ENCODE assay signal across 1 cellular context in the genomic region with DNA sequence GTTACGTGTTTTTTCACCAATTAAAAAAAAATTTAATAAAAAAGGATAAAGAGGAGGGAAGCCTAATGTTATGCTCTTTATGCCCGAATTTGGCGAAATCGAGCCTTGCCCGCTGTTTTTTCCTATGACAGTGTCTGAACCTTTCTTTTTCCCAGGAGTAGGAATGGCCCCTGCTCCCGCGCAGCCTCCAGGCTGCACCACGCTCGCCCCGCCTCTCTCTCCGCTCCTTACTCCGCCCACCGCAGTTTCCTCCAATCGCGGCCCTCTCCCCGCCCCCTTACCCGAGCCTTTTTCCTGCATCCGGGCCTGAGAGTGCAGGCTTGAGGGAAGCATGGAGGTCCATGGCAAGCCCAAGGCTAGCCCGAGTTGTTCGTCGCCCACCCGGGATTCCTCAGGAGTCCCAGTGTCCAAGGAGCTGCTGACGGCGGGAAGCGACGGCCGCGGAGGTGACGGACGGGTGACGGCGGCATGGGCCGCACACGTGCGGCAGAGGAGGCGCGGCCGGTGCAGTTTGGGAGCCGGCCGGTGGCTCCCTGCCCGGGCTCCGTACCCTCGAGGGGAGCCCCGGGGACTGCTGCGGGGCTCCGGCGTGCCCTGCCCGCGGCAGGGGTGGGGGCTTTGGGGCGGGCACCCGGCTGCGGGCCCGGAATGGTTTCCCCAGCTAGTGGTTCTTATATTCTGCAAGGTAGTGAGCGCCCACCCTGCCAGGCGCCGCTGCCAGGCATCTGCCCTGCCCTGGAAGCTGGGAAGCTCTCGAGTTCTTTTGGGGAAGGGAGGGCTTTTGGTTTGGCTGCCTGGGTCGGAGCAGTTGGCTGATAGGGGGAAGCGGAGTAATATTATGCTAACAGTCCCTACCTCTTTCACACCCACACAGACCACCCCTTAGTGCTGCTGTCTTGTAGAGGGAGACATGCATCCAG.
TF ChIP-seq lines count a peak whose summit lies in the region.

A gene with protein sequence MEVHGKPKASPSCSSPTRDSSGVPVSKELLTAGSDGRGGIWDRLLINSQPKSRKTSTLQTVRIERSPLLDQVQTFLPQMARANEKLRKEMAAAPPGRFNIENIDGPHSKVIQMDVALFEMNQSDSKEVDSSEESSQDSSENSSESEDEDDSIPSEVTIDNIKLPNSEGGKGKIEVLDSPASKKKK (plus strand): TSS at position 295 of the 920 bp plus-strand sequence. CDS start 37 bp downstream, at position 332.

TF ChIP-seq in K562, 482 proteins besides CTCF, POLR2A, EP300 and RAD21 (continued from another document and continues in another):
- TF ChIP-seq, protein P1, sequence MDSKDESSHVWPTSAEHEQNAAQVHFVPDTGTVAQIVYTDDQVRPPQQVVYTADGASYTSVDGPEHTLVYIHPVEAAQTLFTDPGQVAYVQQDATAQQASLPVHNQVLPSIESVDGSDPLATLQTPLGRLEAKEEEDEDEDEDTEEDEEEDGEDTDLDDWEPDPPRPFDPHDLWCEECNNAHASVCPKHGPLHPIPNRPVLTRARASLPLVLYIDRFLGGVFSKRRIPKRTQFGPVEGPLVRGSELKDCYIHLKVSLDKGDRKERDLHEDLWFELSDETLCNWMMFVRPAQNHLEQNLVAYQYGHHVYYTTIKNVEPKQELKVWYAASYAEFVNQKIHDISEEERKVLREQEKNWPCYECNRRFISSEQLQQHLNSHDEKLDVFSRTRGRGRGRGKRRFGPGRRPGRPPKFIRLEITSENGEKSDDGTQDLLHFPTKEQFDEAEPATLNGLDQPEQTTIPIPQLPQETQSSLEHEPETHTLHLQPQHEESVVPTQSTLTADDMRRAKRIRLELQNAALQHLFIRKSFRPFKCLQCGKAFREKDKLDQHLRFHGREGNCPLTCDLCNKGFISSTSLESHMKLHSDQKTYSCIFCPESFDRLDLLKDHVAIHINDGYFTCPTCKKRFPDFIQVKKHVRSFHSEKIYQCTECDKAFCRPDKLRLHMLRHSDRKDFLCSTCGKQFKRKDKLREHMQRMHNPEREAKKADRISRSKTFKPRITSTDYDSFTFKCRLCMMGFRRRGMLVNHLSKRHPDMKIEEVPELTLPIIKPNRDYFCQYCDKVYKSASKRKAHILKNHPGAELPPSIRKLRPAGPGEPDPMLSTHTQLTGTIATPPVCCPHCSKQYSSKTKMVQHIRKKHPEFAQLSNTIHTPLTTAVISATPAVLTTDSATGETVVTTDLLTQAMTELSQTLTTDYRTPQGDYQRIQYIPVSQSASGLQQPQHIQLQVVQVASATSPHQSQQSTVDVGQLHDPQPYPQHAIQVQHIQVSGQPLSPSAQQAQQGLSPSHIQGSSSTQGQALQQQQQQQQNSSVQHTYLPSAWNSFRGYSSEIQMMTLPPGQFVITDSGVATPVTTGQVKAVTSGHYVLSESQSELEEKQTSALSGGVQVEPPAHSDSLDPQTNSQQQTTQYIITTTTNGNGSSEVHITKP (IDR thresholded peaks at IDR 0.05; ENCODE audit: partially characterized antibody) = no peak
- TF ChIP-seq CHD1 (IDR thresholded peaks at IDR 0.05; ENCODE audit: low read length) (no peak), TAF1 (IDR thresholded peaks at IDR 0.05; ENCODE audit: control insufficient read depth, extremely low read depth, insufficient read depth, low read length, severe bottlenecking) (peak; percentile 68), PHF8 (IDR thresholded peaks at IDR 0.05; ENCODE audit: borderline replicate concordance, low read length) (peak; percentile 90), ZNF174 (CRISPR knock-in tag; IDR thresholded peaks at IDR 0.05) (no peak), FUS (optimal IDR thresholded peaks at IDR 0.05; ENCODE audit: low read depth, low read length) (no peak), ZNF311 (CRISPR knock-in tag; IDR thresholded peaks at IDR 0.05) (no peak), KDM1A (IDR thresholded peaks at IDR 0.05) (no peak), SAP30 (IDR thresholded peaks at IDR 0.05; ENCODE audit: borderline replicate concordance, insufficient read depth, low read depth, low read length, poor library complexity, severe bottlenecking) (peak; percentile 88), ZNF408 (CRISPR knock-in tag; IDR thresholded peaks at IDR 0.05; ENCODE audit: low read depth) (no peak), IFI16 (CRISPR knock-in tag; IDR thresholded peaks at IDR 0.05) (no peak), ZNF324 (CRISPR knock-in tag; IDR thresholded peaks at IDR 0.05) (no peak), NBN (IDR thresholded peaks at IDR 0.05; ENCODE audit: low read depth) (no peak), CREB1 (IDR thresholded peaks at IDR 0.05) (peak; percentile 27; the same call in 1 of the 2 replicates), CREB1 (CRISPR knock-in tag; IDR thresholded peaks at IDR 0.05) (no peak), RBM39 (optimal IDR thresholded peaks at IDR 0.05; ENCODE audit: low read depth, low read length) (no peak), HDAC3 (IDR thresholded peaks at IDR 0.05; ENCODE audit: borderline replicate concordance, partially characterized antibody) (no peak), ZNF561 (CRISPR knock-in tag; conservative IDR thresholded peaks at IDR 0.05) (no peak), HDAC6 (IDR thresholded peaks at IDR 0.05; ENCODE audit: low read depth, low read length) (no peak), L3MBTL2 (IDR thresholded peaks at IDR 0.05) (peak; percentile 77), CBFA2T3 (IDR thresholded peaks at IDR 0.05) (no peak), ZNF830 (CRISPR knock-in tag; IDR thresholded peaks at IDR 0.05) (no peak), SMC3 (conservative IDR thresholded peaks at IDR 0.05; ENCODE audit: insufficient read depth, low read depth, low read length) (no peak), BHLHE40 (IDR thresholded peaks at IDR 0.05; ENCODE audit: low read length) (peak; percentile 82), RBM14 (IDR thresholded peaks at IDR 0.05; ENCODE audit: borderline replicate concordance, insufficient read depth, low read depth, low read length) (no peak), ZNF239 (CRISPR knock-in tag; IDR thresholded peaks at IDR 0.05) (no peak), ZNF695 (CRISPR knock-in tag; IDR thresholded peaks at IDR 0.05) (no peak), MYBL2 (IDR thresholded peaks at IDR 0.05; ENCODE audit: low read depth) (no peak), MYBL2 (CRISPR knock-in tag; IDR thresholded peaks at IDR 0.05; ENCODE audit: borderline replicate concordance) (no peak), RFX1 (IDR thresholded peaks at IDR 0.05) (no peak), NCOA6 (IDR thresholded peaks at IDR 0.05) (no peak), PCBP1 (IDR thresholded peaks at IDR 0.05; ENCODE audit: low read depth, low read length, poor library complexity, severe bottlenecking) (no peak), KLF13 (tag; IDR thresholded peaks at IDR 0.05; ENCODE audit: borderline replicate concordance, low read depth) (no peak), RUNX1 (IDR thresholded peaks at IDR 0.05; ENCODE audit: low read depth) (no peak), ZNF12 (CRISPR knock-in tag; IDR thresholded peaks at IDR 0.05) (no peak), CCNT2 (IDR thresholded peaks at IDR 0.05; ENCODE audit: borderline replicate concordance, extremely low read depth, insufficient read length, low read depth, low read length) (peak; percentile 25), POLR2AphosphoS5 (IDR thresholded peaks at IDR 0.05; ENCODE audit: control insufficient read depth, insufficient read depth, low read depth, low read length) (peak; percentile 68), TARDBP (IDR thresholded peaks at IDR 0.05) (no peak)
- TF ChIP-seq, protein P2, sequence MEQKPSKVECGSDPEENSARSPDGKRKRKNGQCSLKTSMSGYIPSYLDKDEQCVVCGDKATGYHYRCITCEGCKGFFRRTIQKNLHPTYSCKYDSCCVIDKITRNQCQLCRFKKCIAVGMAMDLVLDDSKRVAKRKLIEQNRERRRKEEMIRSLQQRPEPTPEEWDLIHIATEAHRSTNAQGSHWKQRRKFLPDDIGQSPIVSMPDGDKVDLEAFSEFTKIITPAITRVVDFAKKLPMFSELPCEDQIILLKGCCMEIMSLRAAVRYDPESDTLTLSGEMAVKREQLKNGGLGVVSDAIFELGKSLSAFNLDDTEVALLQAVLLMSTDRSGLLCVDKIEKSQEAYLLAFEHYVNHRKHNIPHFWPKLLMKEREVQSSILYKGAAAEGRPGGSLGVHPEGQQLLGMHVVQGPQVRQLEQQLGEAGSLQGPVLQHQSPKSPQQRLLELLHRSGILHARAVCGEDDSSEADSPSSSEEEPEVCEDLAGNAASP (IDR thresholded peaks at IDR 0.05) = no peak
- TF ChIP-seq, protein P3, sequence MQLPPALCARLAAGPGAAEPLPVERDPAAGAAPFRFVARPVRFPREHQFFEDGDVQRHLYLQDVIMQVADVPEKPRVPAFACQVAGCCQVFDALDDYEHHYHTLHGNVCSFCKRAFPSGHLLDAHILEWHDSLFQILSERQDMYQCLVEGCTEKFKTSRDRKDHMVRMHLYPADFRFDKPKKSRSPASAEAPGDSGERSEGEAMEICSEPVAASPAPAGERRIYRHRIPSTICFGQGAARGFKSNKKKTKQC (CRISPR knock-in tag; IDR thresholded peaks at IDR 0.05) = peak; percentile 74; the same call in 1 of the 2 replicates
- TF ChIP-seq, protein P4, sequence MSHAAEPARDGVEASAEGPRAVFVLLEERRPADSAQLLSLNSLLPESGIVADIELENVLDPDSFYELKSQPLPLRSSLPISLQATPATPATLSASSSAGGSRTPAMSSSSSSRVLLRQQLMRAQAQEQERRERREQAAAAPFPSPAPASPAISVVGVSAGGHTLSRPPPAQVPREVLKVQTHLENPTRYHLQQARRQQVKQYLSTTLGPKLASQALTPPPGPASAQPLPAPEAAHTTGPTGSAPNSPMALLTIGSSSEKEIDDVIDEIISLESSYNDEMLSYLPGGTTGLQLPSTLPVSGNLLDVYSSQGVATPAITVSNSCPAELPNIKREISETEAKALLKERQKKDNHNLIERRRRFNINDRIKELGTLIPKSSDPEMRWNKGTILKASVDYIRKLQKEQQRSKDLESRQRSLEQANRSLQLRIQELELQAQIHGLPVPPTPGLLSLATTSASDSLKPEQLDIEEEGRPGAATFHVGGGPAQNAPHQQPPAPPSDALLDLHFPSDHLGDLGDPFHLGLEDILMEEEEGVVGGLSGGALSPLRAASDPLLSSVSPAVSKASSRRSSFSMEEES (CRISPR knock-in tag; IDR thresholded peaks at IDR 0.05) = no peak
- TF ChIP-seq, protein P5, sequence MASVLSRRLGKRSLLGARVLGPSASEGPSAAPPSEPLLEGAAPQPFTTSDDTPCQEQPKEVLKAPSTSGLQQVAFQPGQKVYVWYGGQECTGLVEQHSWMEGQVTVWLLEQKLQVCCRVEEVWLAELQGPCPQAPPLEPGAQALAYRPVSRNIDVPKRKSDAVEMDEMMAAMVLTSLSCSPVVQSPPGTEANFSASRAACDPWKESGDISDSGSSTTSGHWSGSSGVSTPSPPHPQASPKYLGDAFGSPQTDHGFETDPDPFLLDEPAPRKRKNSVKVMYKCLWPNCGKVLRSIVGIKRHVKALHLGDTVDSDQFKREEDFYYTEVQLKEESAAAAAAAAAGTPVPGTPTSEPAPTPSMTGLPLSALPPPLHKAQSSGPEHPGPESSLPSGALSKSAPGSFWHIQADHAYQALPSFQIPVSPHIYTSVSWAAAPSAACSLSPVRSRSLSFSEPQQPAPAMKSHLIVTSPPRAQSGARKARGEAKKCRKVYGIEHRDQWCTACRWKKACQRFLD (CRISPR knock-in tag; IDR thresholded peaks at IDR 0.05) = peak; percentile 54; the same call in 1 of the 2 replicates
- TF ChIP-seq, protein P6, sequence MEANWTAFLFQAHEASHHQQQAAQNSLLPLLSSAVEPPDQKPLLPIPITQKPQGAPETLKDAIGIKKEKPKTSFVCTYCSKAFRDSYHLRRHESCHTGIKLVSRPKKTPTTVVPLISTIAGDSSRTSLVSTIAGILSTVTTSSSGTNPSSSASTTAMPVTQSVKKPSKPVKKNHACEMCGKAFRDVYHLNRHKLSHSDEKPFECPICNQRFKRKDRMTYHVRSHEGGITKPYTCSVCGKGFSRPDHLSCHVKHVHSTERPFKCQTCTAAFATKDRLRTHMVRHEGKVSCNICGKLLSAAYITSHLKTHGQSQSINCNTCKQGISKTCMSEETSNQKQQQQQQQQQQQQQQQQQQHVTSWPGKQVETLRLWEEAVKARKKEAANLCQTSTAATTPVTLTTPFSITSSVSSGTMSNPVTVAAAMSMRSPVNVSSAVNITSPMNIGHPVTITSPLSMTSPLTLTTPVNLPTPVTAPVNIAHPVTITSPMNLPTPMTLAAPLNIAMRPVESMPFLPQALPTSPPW (CRISPR knock-in tag; IDR thresholded peaks at IDR 0.05) = no peak; the same call in 1 of the 2 replicates
- TF ChIP-seq, protein P7, sequence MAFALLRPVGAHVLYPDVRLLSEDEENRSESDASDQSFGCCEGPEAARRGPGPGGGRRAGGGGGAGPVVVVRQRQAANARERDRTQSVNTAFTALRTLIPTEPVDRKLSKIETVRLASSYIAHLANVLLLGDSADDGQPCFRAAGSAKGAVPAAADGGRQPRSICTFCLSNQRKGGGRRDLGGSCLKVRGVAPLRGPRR (CRISPR knock-in tag; IDR thresholded peaks at IDR 0.05) = no peak
- TF ChIP-seq, protein P8, sequence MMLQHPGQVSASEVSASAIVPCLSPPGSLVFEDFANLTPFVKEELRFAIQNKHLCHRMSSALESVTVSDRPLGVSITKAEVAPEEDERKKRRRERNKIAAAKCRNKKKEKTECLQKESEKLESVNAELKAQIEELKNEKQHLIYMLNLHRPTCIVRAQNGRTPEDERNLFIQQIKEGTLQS (IDR thresholded peaks at IDR 0.05) = no peak
- TF ChIP-seq, protein P8 (CRISPR knock-in tag; conservative IDR thresholded peaks at IDR 0.05) = no peak
- TF ChIP-seq, protein P9, sequence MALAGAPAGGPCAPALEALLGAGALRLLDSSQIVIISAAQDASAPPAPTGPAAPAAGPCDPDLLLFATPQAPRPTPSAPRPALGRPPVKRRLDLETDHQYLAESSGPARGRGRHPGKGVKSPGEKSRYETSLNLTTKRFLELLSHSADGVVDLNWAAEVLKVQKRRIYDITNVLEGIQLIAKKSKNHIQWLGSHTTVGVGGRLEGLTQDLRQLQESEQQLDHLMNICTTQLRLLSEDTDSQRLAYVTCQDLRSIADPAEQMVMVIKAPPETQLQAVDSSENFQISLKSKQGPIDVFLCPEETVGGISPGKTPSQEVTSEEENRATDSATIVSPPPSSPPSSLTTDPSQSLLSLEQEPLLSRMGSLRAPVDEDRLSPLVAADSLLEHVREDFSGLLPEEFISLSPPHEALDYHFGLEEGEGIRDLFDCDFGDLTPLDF (CRISPR knock-in tag; IDR thresholded peaks at IDR 0.05) = no peak
- TF ChIP-seq, protein P10, sequence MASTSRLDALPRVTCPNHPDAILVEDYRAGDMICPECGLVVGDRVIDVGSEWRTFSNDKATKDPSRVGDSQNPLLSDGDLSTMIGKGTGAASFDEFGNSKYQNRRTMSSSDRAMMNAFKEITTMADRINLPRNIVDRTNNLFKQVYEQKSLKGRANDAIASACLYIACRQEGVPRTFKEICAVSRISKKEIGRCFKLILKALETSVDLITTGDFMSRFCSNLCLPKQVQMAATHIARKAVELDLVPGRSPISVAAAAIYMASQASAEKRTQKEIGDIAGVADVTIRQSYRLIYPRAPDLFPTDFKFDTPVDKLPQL (IDR thresholded peaks at IDR 0.05; ENCODE audit: extremely low read depth, insufficient read length) = no peak
- TF ChIP-seq, protein P11, sequence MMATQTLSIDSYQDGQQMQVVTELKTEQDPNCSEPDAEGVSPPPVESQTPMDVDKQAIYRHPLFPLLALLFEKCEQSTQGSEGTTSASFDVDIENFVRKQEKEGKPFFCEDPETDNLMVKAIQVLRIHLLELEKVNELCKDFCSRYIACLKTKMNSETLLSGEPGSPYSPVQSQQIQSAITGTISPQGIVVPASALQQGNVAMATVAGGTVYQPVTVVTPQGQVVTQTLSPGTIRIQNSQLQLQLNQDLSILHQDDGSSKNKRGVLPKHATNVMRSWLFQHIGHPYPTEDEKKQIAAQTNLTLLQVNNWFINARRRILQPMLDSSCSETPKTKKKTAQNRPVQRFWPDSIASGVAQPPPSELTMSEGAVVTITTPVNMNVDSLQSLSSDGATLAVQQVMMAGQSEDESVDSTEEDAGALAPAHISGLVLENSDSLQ (IDR thresholded peaks at IDR 0.05) = peak; percentile 26; the same call in 1 of the 2 replicates
